Comparison of ENCODE assay signal across 39 cellular contexts in the genomic region with DNA sequence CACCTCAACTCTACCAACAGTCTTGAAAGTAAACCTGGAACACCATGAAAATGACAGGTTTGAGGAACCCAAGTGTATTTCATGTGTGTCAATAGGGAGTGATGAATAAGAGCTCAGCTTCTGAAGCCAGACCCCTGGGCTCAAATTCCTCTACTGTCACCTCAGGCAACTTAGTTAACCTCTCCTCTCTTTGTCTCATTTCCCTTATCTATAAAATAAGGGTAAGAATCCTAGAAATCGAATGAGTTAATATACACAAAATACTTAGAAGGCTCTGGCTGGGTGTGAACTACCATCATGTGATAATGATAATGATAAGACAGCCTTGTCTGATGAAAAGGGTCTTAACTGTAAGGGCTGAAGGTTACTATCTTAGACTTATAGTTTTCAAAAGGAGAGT.
"Had no signal": no experiment of that assay in that cellular context is flagged by ENCODE, and none has a peak within 500 bp of the region (broad histone marks: within the 10 kb centered on the region; RNA-seq: fewer than 3 reads in every experiment).

No MANE protein-coding gene starts in this region.

- H3K4me3 Mint-ChIP-seq: activated naive CD4-positive, alpha-beta T cell treated with anti-CD3 and anti-CD28 coated beads for 36 hours; activated naive CD4-positive, alpha-beta T cell treated with anti-CD3 and anti-CD28 coated beads, Interleukin-2, amount 10 ng/mL, durations not matched to agents 7 days and 5 days; activated naive CD4-positive, alpha-beta T cell treated with anti-CD3 and anti-CD28 coated beads, Interleukin-2, amount 50 U/mL, for 24 hours; activated naive CD8-positive, alpha-beta T cell; activated naive CD8-positive, alpha-beta T cell treated with anti-CD3 and anti-CD28 coated beads for 36 hours; activated naive CD8-positive, alpha-beta T cell treated with anti-CD3 and anti-CD28 coated beads, Interleukin-2, amount 10 ng/mL, durations not matched to agents 7 days and 5 days; activated naive CD8-positive, alpha-beta T cell treated with anti-CD3 and anti-CD28 coated beads, Interleukin-2, amount 50 U/mL, for 24 hours; activated T-cell treated with anti-CD3 and anti-CD28 coated beads, Interleukin-2, amount 50 U/mL, for 24 hours; activated T-cell treated with anti-CD3 and anti-CD28 coated beads, Interleukin-2, amount 50 U/mL, for 4 hours; activated T-cell treated with anti-CD3 and anti-CD28 coated beads, Interleukin-2, amount 50 U/mL, for 72 hours; activated T-helper 1 cell treated with anti-CD3 and anti-CD28 coated beads, Interleukin-12 subunit alpha, Interleukin-12 subunit beta, Interleukin-2, Interleukin-4 antibody, amounts not matched to agents 30 ng/mL and 10 ng/mL and 1 ng/mL, durations not matched to agents 14 hours and 24 hours and 36 hours; activated T-helper 17 cell treated with anti-CD3 and anti-CD28 coated beads, Interleukin-2, amount 50 U/mL, for 72 hours; brain; central memory CD8-positive, alpha-beta T cell had no signal

- H3K36me3 ChIP-seq: adrenal gland, ascending aorta, brain microvascular endothelial cell, breast epithelium, cardiac muscle cell had no signal

- H3K9me3 ChIP-seq: adrenal gland, ascending aorta, body of pancreas, breast epithelium had no signal

- DNase-seq: activated effector memory CD4-positive, alpha-beta T cell treated with anti-CD3 and anti-CD28 coated beads, Interleukin-2, amount 50 U/mL, for 16 hours; activated effector memory CD4-positive, alpha-beta T cell treated with Interleukin-2 at 50 U/mL for 16 hours; activated gamma-delta T cell; activated gamma-delta T cell treated with Interleukin-2 at 50 U/mL for 16 hours; activated naive CD4-positive, alpha-beta T cell; activated naive CD4-positive, alpha-beta T cell treated with anti-CD3 and anti-CD28 coated beads for 36 hours; activated naive CD4-positive, alpha-beta T cell treated with anti-CD3 and anti-CD28 coated beads, Interleukin-2, amount 10 ng/mL, durations not matched to agents 7 days and 5 days; activated naive CD4-positive, alpha-beta T cell treated with anti-CD3 and anti-CD28 coated beads, Interleukin-2, amount 50 U/mL, for 16 hours; activated naive CD4-positive, alpha-beta T cell treated with Interleukin-2 at 50 U/mL for 16 hours; activated naive CD8-positive, alpha-beta T cell treated with anti-CD3 and anti-CD28 coated beads for 36 hours; activated naive CD8-positive, alpha-beta T cell treated with anti-CD3 and anti-CD28 coated beads, Interleukin-2, amount 10 ng/mL, durations not matched to agents 7 days and 5 days; activated naive CD8-positive, alpha-beta T cell treated with anti-CD3 and anti-CD28 coated beads, Interleukin-2, amount 50 U/mL, for 24 hours; activated T-cell treated with anti-CD3 and anti-CD28 coated beads, Interleukin-2, amount 50 U/mL, for 24 hours; activated T-cell treated with anti-CD3 and anti-CD28 coated beads, Interleukin-2, amount 50 U/mL, for 4 hours; activated T-cell treated with anti-CD3 and anti-CD28 coated beads, Interleukin-2, amount 50 U/mL, for 48 hours; activated T-cell treated with anti-CD3 and anti-CD28 coated beads, Interleukin-2, amount 50 U/mL, for 72 hours; adrenal gland; amniotic stem cell; amygdala; anterior cingulate cortex; aorta; body of pancreas; brain microvascular endothelial cell; caudate nucleus; central memory CD4-positive, alpha-beta T cell; cerebellar nuclear complex had no signal

- H3K27ac ChIP-seq: adrenal gland, ascending aorta, body of pancreas, brain microvascular endothelial cell, breast epithelium, cardiac muscle cell had no signal

- ATAC-seq: activated naive CD4-positive, alpha-beta T cell treated with anti-CD3 and anti-CD28 coated beads, Interleukin-2, amount 50 U/mL, for 72 hours; activated naive CD8-positive, alpha-beta T cell treated with anti-CD3 and anti-CD28 coated beads, Interleukin-2, amount 50 U/mL, for 24 hours; activated T-cell treated with anti-CD3 and anti-CD28 coated beads, Interleukin-2, amount 50 U/mL, for 4 hours; activated T-cell treated with anti-CD3 and anti-CD28 coated beads, Interleukin-2, amount 50 U/mL, for 72 hours; activated T-helper 17 cell treated with anti-CD3 and anti-CD28 coated beads, Interleukin-2, amount 50 U/mL, for 72 hours; body of pancreas had no signal

- H3K9me3 Mint-ChIP-seq: activated naive CD4-positive, alpha-beta T cell treated with anti-CD3 and anti-CD28 coated beads for 36 hours; activated naive CD4-positive, alpha-beta T cell treated with anti-CD3 and anti-CD28 coated beads, Interleukin-2, amount 10 ng/mL, durations not matched to agents 7 days and 5 days; activated naive CD4-positive, alpha-beta T cell treated with anti-CD3 and anti-CD28 coated beads, Interleukin-2, amount 50 U/mL, for 24 hours; activated naive CD4-positive, alpha-beta T cell treated with anti-CD3 and anti-CD28 coated beads, Interleukin-2, amount 50 U/mL, for 72 hours; activated naive CD8-positive, alpha-beta T cell treated with anti-CD3 and anti-CD28 coated beads for 36 hours; activated naive CD8-positive, alpha-beta T cell treated with anti-CD3 and anti-CD28 coated beads, Interleukin-2, amount 10 ng/mL, durations not matched to agents 7 days and 5 days; activated naive CD8-positive, alpha-beta T cell treated with anti-CD3 and anti-CD28 coated beads, Interleukin-2, amount 50 U/mL, for 24 hours; activated T-cell treated with anti-CD3 and anti-CD28 coated beads, Interleukin-2, amount 50 U/mL, for 24 hours; activated T-cell treated with anti-CD3 and anti-CD28 coated beads, Interleukin-2, amount 50 U/mL, for 4 hours; activated T-cell treated with anti-CD3 and anti-CD28 coated beads, Interleukin-2, amount 50 U/mL, for 72 hours; activated T-helper 1 cell treated with anti-CD3 and anti-CD28 coated beads, Interleukin-12 subunit alpha, Interleukin-12 subunit beta, Interleukin-2, Interleukin-4 antibody, amounts not matched to agents 30 ng/mL and 10 ng/mL and 1 ng/mL, durations not matched to agents 14 hours and 24 hours and 36 hours; activated T-helper 17 cell treated with anti-CD3 and anti-CD28 coated beads, Interleukin-2, amount 50 U/mL, for 72 hours; activated T-helper 2 cell treated with anti-CD3 and anti-CD28 coated beads, Interferon-gamma antibody, Interleukin-2, Interleukin-4, amounts not matched to agents 10 μg/mL and 5 μg/mL and 100 μg/mL, durations not matched to agents 14 hours and 24 hours and 36 hours; brain; central memory CD8-positive, alpha-beta T cell had no signal

- H3K4me3 ChIP-seq: adrenal gland, ascending aorta, body of pancreas, breast epithelium, cardiac muscle cell had no signal

- H3K36me3 Mint-ChIP-seq: activated naive CD4-positive, alpha-beta T cell treated with anti-CD3 and anti-CD28 coated beads, Interleukin-2, amount 10 ng/mL, durations not matched to agents 7 days and 5 days; activated naive CD4-positive, alpha-beta T cell treated with anti-CD3 and anti-CD28 coated beads, Interleukin-2, amount 50 U/mL, for 24 hours; activated naive CD4-positive, alpha-beta T cell treated with anti-CD3 and anti-CD28 coated beads, Interleukin-2, amount 50 U/mL, for 72 hours; activated naive CD8-positive, alpha-beta T cell; activated naive CD8-positive, alpha-beta T cell treated with anti-CD3 and anti-CD28 coated beads for 36 hours; activated naive CD8-positive, alpha-beta T cell treated with anti-CD3 and anti-CD28 coated beads, Interleukin-2, amount 10 ng/mL, durations not matched to agents 7 days and 5 days; brain had no signal

- H3K27ac Mint-ChIP-seq: activated naive CD4-positive, alpha-beta T cell treated with anti-CD3 and anti-CD28 coated beads for 36 hours; activated naive CD4-positive, alpha-beta T cell treated with anti-CD3 and anti-CD28 coated beads, Interleukin-2, amount 10 ng/mL, durations not matched to agents 7 days and 5 days; activated naive CD4-positive, alpha-beta T cell treated with anti-CD3 and anti-CD28 coated beads, Interleukin-2, amount 50 U/mL, for 24 hours; activated naive CD4-positive, alpha-beta T cell treated with anti-CD3 and anti-CD28 coated beads, Interleukin-2, amount 50 U/mL, for 72 hours; activated naive CD8-positive, alpha-beta T cell; activated naive CD8-positive, alpha-beta T cell treated with anti-CD3 and anti-CD28 coated beads for 36 hours; activated naive CD8-positive, alpha-beta T cell treated with anti-CD3 and anti-CD28 coated beads, Interleukin-2, amount 10 ng/mL, durations not matched to agents 7 days and 5 days; activated naive CD8-positive, alpha-beta T cell treated with anti-CD3 and anti-CD28 coated beads, Interleukin-2, amount 50 U/mL, for 24 hours; activated T-cell treated with anti-CD3 and anti-CD28 coated beads, Interleukin-2, amount 50 U/mL, for 24 hours; activated T-cell treated with anti-CD3 and anti-CD28 coated beads, Interleukin-2, amount 50 U/mL, for 72 hours; activated T-helper 1 cell treated with anti-CD3 and anti-CD28 coated beads, Interleukin-12 subunit alpha, Interleukin-12 subunit beta, Interleukin-2, Interleukin-4 antibody, amounts not matched to agents 30 ng/mL and 10 ng/mL and 1 ng/mL, durations not matched to agents 14 hours and 24 hours and 36 hours; activated T-helper 17 cell treated with anti-CD3 and anti-CD28 coated beads, Interleukin-2, amount 50 U/mL, for 72 hours; activated T-helper 2 cell treated with anti-CD3 and anti-CD28 coated beads, Interferon-gamma antibody, Interleukin-2, Interleukin-4, amounts not matched to agents 10 μg/mL and 5 μg/mL and 100 μg/mL, durations not matched to agents 14 hours and 24 hours and 36 hours; brain had no signal

- H3K4me1 Mint-ChIP-seq: activated naive CD4-positive, alpha-beta T cell treated with anti-CD3 and anti-CD28 coated beads, Interleukin-2, amount 10 ng/mL, durations not matched to agents 7 days and 5 days; activated naive CD4-positive, alpha-beta T cell treated with anti-CD3 and anti-CD28 coated beads, Interleukin-2, amount 50 U/mL, for 24 hours; activated naive CD8-positive, alpha-beta T cell treated with anti-CD3 and anti-CD28 coated beads for 36 hours; activated naive CD8-positive, alpha-beta T cell treated with anti-CD3 and anti-CD28 coated beads, Interleukin-2, amount 10 ng/mL, durations not matched to agents 7 days and 5 days; activated naive CD8-positive, alpha-beta T cell treated with anti-CD3 and anti-CD28 coated beads, Interleukin-2, amount 50 U/mL, for 24 hours; activated T-helper 17 cell treated with anti-CD3 and anti-CD28 coated beads, Interleukin-2, amount 50 U/mL, for 72 hours; central memory CD8-positive, alpha-beta T cell had no signal

- H3K27me3 ChIP-seq: adrenal gland, ascending aorta, body of pancreas, brain microvascular endothelial cell, breast epithelium, cardiac muscle cell had no signal

- FAIRE-seq: astrocyte, bronchial epithelial cell had no signal

- H3K4me1 ChIP-seq: body of pancreas, breast epithelium had no signal
